1 cellular context compared by ENCODE assay signal in genomic region chr9:91338681-91339080, GRCh38.
TF ChIP-seq lines count a peak whose summit lies in the region.

No MANE protein-coding gene starts in this region.

TF ChIP-seq in SK-N-SH treated with all-trans-retinoic acid at 6 μM for 48 hours, 23 proteins besides CTCF, POLR2A, EP300 and RAD21 (continued from another document):
- TF ChIP-seq, protein P1, sequence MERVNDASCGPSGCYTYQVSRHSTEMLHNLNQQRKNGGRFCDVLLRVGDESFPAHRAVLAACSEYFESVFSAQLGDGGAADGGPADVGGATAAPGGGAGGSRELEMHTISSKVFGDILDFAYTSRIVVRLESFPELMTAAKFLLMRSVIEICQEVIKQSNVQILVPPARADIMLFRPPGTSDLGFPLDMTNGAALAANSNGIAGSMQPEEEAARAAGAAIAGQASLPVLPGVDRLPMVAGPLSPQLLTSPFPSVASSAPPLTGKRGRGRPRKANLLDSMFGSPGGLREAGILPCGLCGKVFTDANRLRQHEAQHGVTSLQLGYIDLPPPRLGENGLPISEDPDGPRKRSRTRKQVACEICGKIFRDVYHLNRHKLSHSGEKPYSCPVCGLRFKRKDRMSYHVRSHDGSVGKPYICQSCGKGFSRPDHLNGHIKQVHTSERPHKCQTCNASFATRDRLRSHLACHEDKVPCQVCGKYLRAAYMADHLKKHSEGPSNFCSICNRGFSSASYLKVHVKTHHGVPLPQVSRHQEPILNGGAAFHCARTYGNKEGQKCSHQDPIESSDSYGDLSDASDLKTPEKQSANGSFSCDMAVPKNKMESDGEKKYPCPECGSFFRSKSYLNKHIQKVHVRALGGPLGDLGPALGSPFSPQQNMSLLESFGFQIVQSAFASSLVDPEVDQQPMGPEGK (CRISPR knock-in tag; IDR thresholded peaks at IDR 0.05; ENCODE audit: borderline replicate concordance) = no peak
